Comparison of ENCODE assay signal across 31 cellular contexts in the genomic region with DNA sequence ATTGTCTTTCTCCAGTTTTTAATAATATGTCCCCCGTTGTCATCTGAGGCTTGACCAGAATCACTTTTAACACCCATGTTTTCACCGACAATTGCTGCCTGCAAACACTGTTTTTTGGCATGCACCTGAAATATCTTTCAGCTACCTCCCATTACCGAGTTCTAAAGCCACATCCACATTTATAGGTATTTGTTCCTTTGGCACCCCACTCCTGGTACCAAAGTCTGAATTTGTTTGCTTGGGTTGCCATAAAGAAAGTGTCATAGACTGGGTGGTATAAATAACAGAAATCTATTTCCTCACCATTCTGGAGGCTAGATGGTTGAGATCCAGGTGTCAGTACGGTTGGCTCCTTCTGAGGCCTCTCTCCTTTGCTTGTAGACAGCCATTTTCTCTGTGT.
"Had no signal": no experiment of that assay in that cellular context is flagged by ENCODE, and none has a peak within 500 bp of the region (broad histone marks: within the 10 kb centered on the region; RNA-seq: fewer than 3 reads in every experiment).

No MANE protein-coding gene starts in this region.

- ATAC-seq: activated CD4-positive, alpha-beta T cell treated with anti-CD3 and anti-CD28 coated beads for 36 hours; activated naive CD4-positive, alpha-beta T cell treated with anti-CD3 and anti-CD28 coated beads, Interleukin-2, amount 50 U/mL, for 72 hours; activated T-cell treated with anti-CD3 and anti-CD28 coated beads, Interleukin-2, amount 50 U/mL, for 72 hours; effector memory CD8-positive, alpha-beta T cell; T-cell had no signal

- H3K27me3 ChIP-seq: brain microvascular endothelial cell, esophagus squamous epithelium had no signal

- H3K36me3 ChIP-seq: brain microvascular endothelial cell, WERI-Rb-1 had no signal

- H3K4me1 ChIP-seq: esophagus squamous epithelium had no signal

- H3K4me3 ChIP-seq: coronary artery, esophagus squamous epithelium had no signal

- H3K27ac ChIP-seq: brain microvascular endothelial cell, coronary artery, epithelial cell of prostate, esophagus squamous epithelium, WERI-Rb-1 had no signal

- DNase-seq: activated B cell treated with CpG ODN at 0.5 μM for 24 hours; activated CD4-positive, alpha-beta memory T cell treated with anti-CD3 and anti-CD28 coated beads, Interleukin-2, amount 10 ng/mL, durations not matched to agents 7 days and 5 days; activated CD4-positive, alpha-beta T cell treated with anti-CD3 and anti-CD28 coated beads for 36 hours; activated CD4-positive, alpha-beta T cell treated with anti-CD3 and anti-CD28 coated beads, Interleukin-2, amount 10 ng/mL, durations not matched to agents 24 days and 14 days; activated CD4-positive, CD25-positive, alpha-beta regulatory T cell treated with anti-CD3 and anti-CD28 coated beads, Interleukin-2, amount 50 U/mL, for 72 hours; activated CD8-positive, alpha-beta memory T cell treated with anti-CD3 and anti-CD28 coated beads, Interleukin-2, amount 50 U/mL, for 48 hours; activated gamma-delta T cell; activated naive CD4-positive, alpha-beta T cell; activated naive CD8-positive, alpha-beta T cell treated with anti-CD3 and anti-CD28 coated beads, Interleukin-2, amount 10 ng/mL, durations not matched to agents 7 days and 5 days; activated T-cell treated with anti-CD3 and anti-CD28 coated beads for 4 hours; activated T-cell treated with anti-CD3 and anti-CD28 coated beads, Interleukin-2, amount 50 U/mL, for 24 hours; activated T-cell treated with anti-CD3 and anti-CD28 coated beads, Interleukin-2, amount 50 U/mL, for 72 hours; amniotic stem cell; anterior cingulate cortex; brain microvascular endothelial cell; dermis blood vessel endothelial cell; effector CD4-positive, alpha-beta T cell; effector memory CD8-positive, alpha-beta T cell; esophagus squamous epithelium; foreskin melanocyte; SW 1271; T-helper 9 cell; WERI-Rb-1 had no signal

- FAIRE-seq: astrocyte, bronchial epithelial cell, endometrium, endothelial cell of umbilical vein had no signal
